9 cellular contexts compared by ENCODE assay signal in the genomic region with DNA sequence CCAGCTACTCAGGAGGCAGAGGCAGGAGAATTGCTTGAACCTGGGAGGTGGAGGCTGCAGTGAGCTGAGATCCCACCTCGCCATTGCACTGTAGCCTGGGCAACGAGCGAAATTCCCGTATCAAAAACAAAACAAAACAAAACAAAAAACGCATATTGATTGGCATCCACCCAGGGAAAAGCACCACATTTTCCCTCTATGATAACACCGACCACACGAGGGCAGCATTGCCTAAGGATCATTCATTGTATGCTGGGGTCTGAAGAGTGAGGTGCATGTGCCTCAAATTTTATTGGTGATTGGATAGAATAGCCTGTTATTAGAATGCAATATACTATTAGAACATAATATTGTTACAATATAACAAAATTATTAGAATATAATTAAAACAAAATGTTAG.
DNase-seq lines count a peak whose midpoint lies in the region; ATAC-seq lines count a peak whose summit lies in the region.
"Had no signal": no experiment of that assay in that cellular context is flagged by ENCODE, and none has a peak within 500 bp of the region (broad histone marks: within the 10 kb centered on the region; RNA-seq: fewer than 3 reads in every experiment).

No MANE protein-coding gene starts in this region.

- POLR2A ChIA-PET in CD8-positive, alpha-beta memory T cell (lab: Charles Lee): no interaction called here
- POLR2A ChIA-PET in naive thymus-derived CD4-positive, alpha-beta T cell (lab: Charles Lee): no interaction called here

- no peaks in the 10 kb centered on the region for H3K9me3 Mint-ChIP-seq in CD8-positive, alpha-beta memory T cell
- no peaks in the 10 kb centered on the region for H3K9me3 Mint-ChIP-seq in naive thymus-derived CD4-positive, alpha-beta T cell

- ATAC-seq in naive thymus-derived CD4-positive, alpha-beta T cell: peak; percentile 75
- ATAC-seq in GM19324 (IDR thresholded peaks at IDR 0.05; ENCODE audit: low FRiP score, unreplicated experiment) (no peak), HG02885 (IDR thresholded peaks at IDR 0.05; ENCODE audit: poor library complexity, unreplicated experiment) (no peak)

- peaks cover 6% of the 10 kb centered on the region for H3K36me3 ChIP-seq in CD8-positive, alpha-beta memory T cell (ENCODE audit: insufficient read depth, low read length)
- H3K36me3 ChIP-seq in naive thymus-derived CD4-positive, alpha-beta T cell (ENCODE audit: control insufficient read depth in 2 of 3, insufficient read depth in 3 of 3, low read length in 3 of 3): no peaks in the 10 kb centered on the region

- H3K27ac ChIP-seq in CD8-positive, alpha-beta memory T cell (ENCODE audit: low read depth, low read length): no peak overlapping the region
- H3K27ac ChIP-seq in naive thymus-derived CD4-positive, alpha-beta T cell (ENCODE audit: low read depth, low read length): no peak overlapping the region

- H3K4me3 ChIP-seq in CD8-positive, alpha-beta memory T cell (ENCODE audit: low read length): no peak overlapping the region
- H3K4me3 ChIP-seq in naive thymus-derived CD4-positive, alpha-beta T cell (ENCODE audit: low read length): no peak overlapping the region

- H3K9me3 ChIP-seq in CD8-positive, alpha-beta memory T cell (ENCODE audit: low read length): no peaks in the 10 kb centered on the region
- H3K9me3 ChIP-seq in naive thymus-derived CD4-positive, alpha-beta T cell (ENCODE audit: control insufficient read depth in 2 of 3, low read length in 3 of 3): no peaks in the 10 kb centered on the region

- no peaks in the 10 kb centered on the region for H3K27me3 Mint-ChIP-seq in CD8-positive, alpha-beta memory T cell
- H3K27me3 Mint-ChIP-seq in naive thymus-derived CD4-positive, alpha-beta T cell: no peaks in the 10 kb centered on the region

- intact Hi-C loops in naive thymus-derived CD4-positive, alpha-beta T cell (cut with micrococcal nuclease): loop anchor here (1.0 to 10.0 kb wide), 5 partner anchors 33 to 663 kb away; no protein-coding TSS in a partner anchor

- peaks cover 0 to 27% (median 0%) of the 10 kb centered on the region in 3 donors for H3K4me1 Mint-ChIP-seq in CD8-positive, alpha-beta memory T cell
- peaks cover 0 to 43% (median 16%) of the 10 kb centered on the region in 7 donors for H3K4me1 Mint-ChIP-seq in naive thymus-derived CD4-positive, alpha-beta T cell

- H3K4me3 Mint-ChIP-seq in CD8-positive, alpha-beta memory T cell: no peak overlapping the region
- peak overlapping the region in 1 of 10 donors; percentile 26 for H3K4me3 Mint-ChIP-seq in naive thymus-derived CD4-positive, alpha-beta T cell

- H3K4me1 ChIP-seq in CD8-positive, alpha-beta memory T cell (ENCODE audit: insufficient read depth, low read length): peaks cover 9% of the 10 kb centered on the region
- peaks cover 3 to 14% of the 10 kb centered on the region in 2 donors for H3K4me1 ChIP-seq in naive thymus-derived CD4-positive, alpha-beta T cell (ENCODE audit: control insufficient read depth in 2 of 2, insufficient read depth in 2 of 2, low read length in 2 of 2)

- CTCF ChIA-PET in CD8-positive, alpha-beta memory T cell (lab: Charles Lee): interaction anchor here (0.6 kb wide), 1 partner anchor 9 kb away, joined by 3 read pairs; no protein-coding TSS in a partner anchor
- CTCF ChIA-PET in naive thymus-derived CD4-positive, alpha-beta T cell (lab: Charles Lee): interaction anchor here (1.2 kb wide), 1 partner anchor 34 kb away, joined by 4 read pairs; no protein-coding TSS in a partner anchor

- H3K27me3 ChIP-seq in CD8-positive, alpha-beta memory T cell (ENCODE audit: insufficient read depth, low read length, poor library complexity, severe bottlenecking): no peaks in the 10 kb centered on the region
- no peaks in the 10 kb centered on the region for H3K27me3 ChIP-seq in naive thymus-derived CD4-positive, alpha-beta T cell (ENCODE audit: control insufficient read depth in 2 of 2, insufficient read depth in 2 of 2, low read length in 2 of 2)

- peak overlapping the region in 1 of 8 donors; percentile 77 for H3K27ac Mint-ChIP-seq in CD8-positive, alpha-beta memory T cell
- peak overlapping the region in 5 of 9 donors; percentile 64 to 92 (median 82) for H3K27ac Mint-ChIP-seq in naive thymus-derived CD4-positive, alpha-beta T cell

- peak in 3 of 5 donors; percentile 14 to 61 (median 24) for DNase-seq in CD8-positive, alpha-beta memory T cell
- DNase-seq in HT1080 (ENCODE audit: low read depth) (peak; percentile 36), islet precursor cell (no peak)
- peak; percentile 46 for DNase-seq in activated naive CD4-positive, alpha-beta T cell treated with anti-CD3 and anti-CD28 coated beads, Interleukin-2, amount 50 U/mL, for 16 hours
- peak in 3 of 9 donors; percentile 14 to 32 (median 30) for DNase-seq in naive thymus-derived CD4-positive, alpha-beta T cell
- DNase-seq in stimulated activated naive CD4-positive, alpha-beta T cell treated with Interleukin-2 at 50 U/mL for 16 hours (lab: John Stamatoyannopoulos, UW): no peak
- DNase-seq: NK-92 treated with Interleukin-12 subunit alpha and Interleukin-12 subunit beta, amount 100 ng/mL, for 24 hours had no signal

- H3K36me3 Mint-ChIP-seq in CD8-positive, alpha-beta memory T cell: peaks cover 0 to 59% (median 0%) of the 10 kb centered on the region in 3 donors
- peaks cover 0 to 22% (median 0%) of the 10 kb centered on the region in 5 donors for H3K36me3 Mint-ChIP-seq in naive thymus-derived CD4-positive, alpha-beta T cell

Comparison
In these comparisons a context has a peak if more than half of its experiments do, and no peak if none do; other contexts are left out.
1. DNase-seq: peak in CD8-positive, alpha-beta memory T cell (3 of 5), HT1080 (single experiment) and activated naive CD4-positive, alpha-beta T cell treated with anti-CD3 and anti-CD28 coated beads, Interleukin-2, amount 50 U/mL, for 16 hours (single experiment); none in islet precursor cell (single experiment) and stimulated activated naive CD4-positive, alpha-beta T cell treated with Interleukin-2 at 50 U/mL for 16 hours (single experiment).